Comparison of ENCODE assay signal across 6 cellular contexts in genomic region chr22:44854641-44855040, GRCh38.
DNase-seq lines count a peak whose midpoint lies in the region; ATAC-seq, FAIRE-seq and TF ChIP-seq lines count a peak whose summit lies in the region.
"Not testable (repeated sequence)": the region's sequence is repeated elsewhere in the genome, so short reads cannot be mapped to it uniquely, and the experiment has no call there.

No MANE protein-coding gene starts in this region.

- CTCF ChIA-PET in MCF 10A (lab: Yijun Ruan, JAX): interaction anchor here (0.7 kb wide), 3 partner anchors 31 to 769 kb away, joined by 3 to 4 read pairs (median 3); no protein-coding TSS in a partner anchor

- 96 to 98% methylated on average over 5 to 8 of the region's 8 CpGs for WGBS in endodermal cell (ENCODE audit: insufficient coverage in 1 of 2, insufficient read length in 1 of 2), 2 experiments
- WGBS in spleen, 5 donors: 87 to 98% (median 93%) methylated on average over 8 of the region's 8 CpGs

- peaks cover 34% of the 10 kb centered on the region for H3K4me1 Mint-ChIP-seq in MCF 10A (ENCODE audit: insufficient read depth, unreplicated experiment)
- not testable (repeated sequence) for H3K4me1 Mint-ChIP-seq in endodermal cell

- intact Hi-C loops in MCF 10A (cut with micrococcal nuclease); kidney (cut with DNase I); spleen (cut with DNase I; ENCODE audit: low total_unique reads): not testable (repeated sequence)

- POLR2A ChIA-PET in MCF 10A (lab: Yijun Ruan, JAX): not testable (repeated sequence)

- peak overlapping the region; percentile 97 for H3K27ac Mint-ChIP-seq in MCF 10A (ENCODE audit: low read depth, unreplicated experiment)
- not testable (repeated sequence) for H3K27ac Mint-ChIP-seq in endodermal cell

- TF ChIP-seq POLR2A in spleen (IDR thresholded peaks at IDR 0.05): not testable (repeated sequence)

- H3K9me3 ChIP-seq in RWPE2 (ENCODE audit: severe bottlenecking); endodermal cell (ENCODE audit: control insufficient read depth, low read length); kidney (ENCODE audit: control insufficient read depth in 1 of 2, low read length in 2 of 2); spleen: not testable (repeated sequence)

- H3K36me3 Mint-ChIP-seq in MCF 10A (ENCODE audit: insufficient read depth, unreplicated experiment) (peaks cover 15% of the 10 kb centered on the region), endodermal cell (ENCODE audit: low read depth) (peaks cover 51% of the 10 kb centered on the region)

- not testable (repeated sequence) for FAIRE-seq in kidney (lab: Jason Lieb, UNC)

- not testable (repeated sequence) for BruUV-seq in MCF 10A (replicated peaks; lab: Mats Ljungman, UMichigan)

- not testable (repeated sequence) for ATAC-seq in RWPE2 (ENCODE audit: low read depth); foreskin keratinocyte

- not testable (repeated sequence) for H3K4me3 Mint-ChIP-seq in MCF 10A (ENCODE audit: unreplicated experiment); endodermal cell

- not testable (repeated sequence) for H3K27me3 Mint-ChIP-seq in MCF 10A (ENCODE audit: insufficient read depth, unreplicated experiment); endodermal cell (ENCODE audit: insufficient read depth)

- H3K36me3 ChIP-seq in RWPE2 (ENCODE audit: low read depth); kidney (ENCODE audit: control insufficient read depth in 1 of 2, insufficient read depth in 2 of 2, low read length in 2 of 2): not testable (repeated sequence)
- H3K36me3 ChIP-seq in endodermal cell (ENCODE audit: control insufficient read depth, insufficient read depth, low read length) (peaks cover 18% of the 10 kb centered on the region), spleen (peaks cover 0 to 21% (median 0%) of the 10 kb centered on the region in 6 donors)

- H3K9me3 Mint-ChIP-seq in MCF 10A (ENCODE audit: unreplicated experiment); endodermal cell: not testable (repeated sequence)

- not testable (repeated sequence) for DNase-seq in RWPE2 (ENCODE audit: low spot score); MCF 10A (ENCODE audit: unreplicated experiment); foreskin keratinocyte
- DNase-seq in endodermal cell: peak; percentile 19
- DNase-seq in kidney: peak; percentile 6
- peak; percentile 36 for DNase-seq in spleen

- TF ChIP-seq CTCF in RWPE2 (IDR thresholded peaks at IDR 0.05; ENCODE audit: poor library complexity, severe bottlenecking); MCF 10A (IDR thresholded peaks at IDR 0.05; ENCODE audit: unreplicated experiment); endodermal cell (conservative IDR thresholded peaks at IDR 0.05); foreskin keratinocyte (conservative IDR thresholded peaks at IDR 0.05); kidney (IDR thresholded peaks at IDR 0.05; ENCODE audit: borderline replicate concordance, extremely low read depth, insufficient read depth); spleen (IDR thresholded peaks at IDR 0.05 in 8 of 11, conservative IDR thresholded peaks at IDR 0.05 in 3 of 11): not testable (repeated sequence)

- H3K9ac ChIP-seq in endodermal cell (ENCODE audit: extremely low read depth, low read length, poor library complexity, severe bottlenecking); kidney (ENCODE audit: low read length in 2 of 2): not testable (repeated sequence)

- not testable (repeated sequence) for H3K4me3 ChIP-seq in RWPE2 (ENCODE audit: severe bottlenecking); endodermal cell (ENCODE audit: low read length); kidney (ENCODE audit: low read length in 2 of 2); spleen

- peak overlapping the region; percentile 66 for H3K27ac ChIP-seq in RWPE2 (ENCODE audit: poor library complexity, severe bottlenecking)
- not testable (repeated sequence) for H3K27ac ChIP-seq in endodermal cell (ENCODE audit: low read depth, low read length); kidney (ENCODE audit: low read depth in 2 of 2, low read length in 2 of 2); spleen
- H3K27ac ChIP-seq in foreskin keratinocyte: peak overlapping the region; percentile 64

- not testable (repeated sequence) for H3K27me3 ChIP-seq in RWPE2 (ENCODE audit: insufficient read depth, poor library complexity, severe bottlenecking); endodermal cell (ENCODE audit: control insufficient read depth, insufficient read depth, low read length, poor library complexity, severe bottlenecking); foreskin keratinocyte; spleen (replicated peaks in 1 of 7)

- H3K4me1 ChIP-seq in RWPE2 (ENCODE audit: insufficient read depth, poor library complexity, severe bottlenecking): peaks cover 11% of the 10 kb centered on the region
- H3K4me1 ChIP-seq in endodermal cell (ENCODE audit: control insufficient read depth, insufficient read depth, low read length); foreskin keratinocyte; kidney (ENCODE audit: control insufficient read depth in 1 of 2, insufficient read depth in 1 of 2, low read depth in 1 of 2, low read length in 2 of 2); spleen: not testable (repeated sequence)
